Comparison of ENCODE assay signal across 2 cellular contexts in the genomic region with DNA sequence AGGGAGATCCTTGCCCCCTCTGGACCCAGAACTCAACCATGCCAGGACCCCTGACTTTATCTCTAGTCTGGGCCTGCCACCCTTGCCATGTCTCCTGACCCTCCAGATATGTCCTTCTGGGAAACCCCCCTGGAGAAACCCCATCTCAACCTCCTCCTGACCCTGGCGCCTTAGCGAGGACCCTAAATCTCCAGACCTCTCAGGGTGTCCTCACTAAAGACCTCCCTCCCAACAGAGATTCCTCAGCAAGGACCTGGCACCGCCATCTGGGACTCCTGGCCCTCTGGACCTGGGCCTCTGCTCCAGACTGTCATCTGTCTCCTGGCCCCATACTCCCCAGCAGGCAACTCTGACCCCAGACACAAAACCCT.
TF ChIP-seq lines count a peak whose summit lies in the region.

No MANE protein-coding gene starts in this region.

TF ChIP-seq in liver, 16 proteins besides CTCF, POLR2A, EP300 and RAD21:
- no peak for TF ChIP-seq HNF4G (IDR thresholded peaks at IDR 0.05)
- TF ChIP-seq, protein P1, sequence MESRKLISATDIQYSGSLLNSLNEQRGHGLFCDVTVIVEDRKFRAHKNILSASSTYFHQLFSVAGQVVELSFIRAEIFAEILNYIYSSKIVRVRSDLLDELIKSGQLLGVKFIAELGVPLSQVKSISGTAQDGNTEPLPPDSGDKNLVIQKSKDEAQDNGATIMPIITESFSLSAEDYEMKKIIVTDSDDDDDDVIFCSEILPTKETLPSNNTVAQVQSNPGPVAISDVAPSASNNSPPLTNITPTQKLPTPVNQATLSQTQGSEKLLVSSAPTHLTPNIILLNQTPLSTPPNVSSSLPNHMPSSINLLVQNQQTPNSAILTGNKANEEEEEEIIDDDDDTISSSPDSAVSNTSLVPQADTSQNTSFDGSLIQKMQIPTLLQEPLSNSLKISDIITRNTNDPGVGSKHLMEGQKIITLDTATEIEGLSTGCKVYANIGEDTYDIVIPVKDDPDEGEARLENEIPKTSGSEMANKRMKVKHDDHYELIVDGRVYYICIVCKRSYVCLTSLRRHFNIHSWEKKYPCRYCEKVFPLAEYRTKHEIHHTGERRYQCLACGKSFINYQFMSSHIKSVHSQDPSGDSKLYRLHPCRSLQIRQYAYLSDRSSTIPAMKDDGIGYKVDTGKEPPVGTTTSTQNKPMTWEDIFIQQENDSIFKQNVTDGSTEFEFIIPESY (IDR thresholded peaks at IDR 0.05): no peak
- TF ChIP-seq, protein P2, sequence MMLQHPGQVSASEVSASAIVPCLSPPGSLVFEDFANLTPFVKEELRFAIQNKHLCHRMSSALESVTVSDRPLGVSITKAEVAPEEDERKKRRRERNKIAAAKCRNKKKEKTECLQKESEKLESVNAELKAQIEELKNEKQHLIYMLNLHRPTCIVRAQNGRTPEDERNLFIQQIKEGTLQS (IDR thresholded peaks at IDR 0.05): no peak
- TF ChIP-seq RXRA (IDR thresholded peaks at IDR 0.05): no peak
- TF ChIP-seq SP1 (IDR thresholded peaks at IDR 0.05): no peak
- TF ChIP-seq EGR1 (IDR thresholded peaks at IDR 0.05; ENCODE audit: low read depth in 2 of 2): no peak
- TF ChIP-seq NR2F2 (IDR thresholded peaks at IDR 0.05): no peak
- TF ChIP-seq, protein P3, sequence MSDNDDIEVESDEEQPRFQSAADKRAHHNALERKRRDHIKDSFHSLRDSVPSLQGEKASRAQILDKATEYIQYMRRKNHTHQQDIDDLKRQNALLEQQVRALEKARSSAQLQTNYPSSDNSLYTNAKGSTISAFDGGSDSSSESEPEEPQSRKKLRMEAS (IDR thresholded peaks at IDR 0.05): no peak
- no peak for TF ChIP-seq JUND (IDR thresholded peaks at IDR 0.05)
- TF ChIP-seq, protein P4, sequence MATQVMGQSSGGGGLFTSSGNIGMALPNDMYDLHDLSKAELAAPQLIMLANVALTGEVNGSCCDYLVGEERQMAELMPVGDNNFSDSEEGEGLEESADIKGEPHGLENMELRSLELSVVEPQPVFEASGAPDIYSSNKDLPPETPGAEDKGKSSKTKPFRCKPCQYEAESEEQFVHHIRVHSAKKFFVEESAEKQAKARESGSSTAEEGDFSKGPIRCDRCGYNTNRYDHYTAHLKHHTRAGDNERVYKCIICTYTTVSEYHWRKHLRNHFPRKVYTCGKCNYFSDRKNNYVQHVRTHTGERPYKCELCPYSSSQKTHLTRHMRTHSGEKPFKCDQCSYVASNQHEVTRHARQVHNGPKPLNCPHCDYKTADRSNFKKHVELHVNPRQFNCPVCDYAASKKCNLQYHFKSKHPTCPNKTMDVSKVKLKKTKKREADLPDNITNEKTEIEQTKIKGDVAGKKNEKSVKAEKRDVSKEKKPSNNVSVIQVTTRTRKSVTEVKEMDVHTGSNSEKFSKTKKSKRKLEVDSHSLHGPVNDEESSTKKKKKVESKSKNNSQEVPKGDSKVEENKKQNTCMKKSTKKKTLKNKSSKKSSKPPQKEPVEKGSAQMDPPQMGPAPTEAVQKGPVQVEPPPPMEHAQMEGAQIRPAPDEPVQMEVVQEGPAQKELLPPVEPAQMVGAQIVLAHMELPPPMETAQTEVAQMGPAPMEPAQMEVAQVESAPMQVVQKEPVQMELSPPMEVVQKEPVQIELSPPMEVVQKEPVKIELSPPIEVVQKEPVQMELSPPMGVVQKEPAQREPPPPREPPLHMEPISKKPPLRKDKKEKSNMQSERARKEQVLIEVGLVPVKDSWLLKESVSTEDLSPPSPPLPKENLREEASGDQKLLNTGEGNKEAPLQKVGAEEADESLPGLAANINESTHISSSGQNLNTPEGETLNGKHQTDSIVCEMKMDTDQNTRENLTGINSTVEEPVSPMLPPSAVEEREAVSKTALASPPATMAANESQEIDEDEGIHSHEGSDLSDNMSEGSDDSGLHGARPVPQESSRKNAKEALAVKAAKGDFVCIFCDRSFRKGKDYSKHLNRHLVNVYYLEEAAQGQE (IDR thresholded peaks at IDR 0.05): no peak
- no peak for TF ChIP-seq HNF4A (conservative IDR thresholded peaks at IDR 0.05)

TF ChIP-seq in HepG2, 621 proteins besides CTCF, POLR2A, EP300 and RAD21:
- no peak for TF ChIP-seq RARA (CRISPR knock-in tag; IDR thresholded peaks at IDR 0.05)
- no peak for TF ChIP-seq KDM5A (IDR thresholded peaks at IDR 0.05; ENCODE audit: borderline replicate concordance, low read length)
- TF ChIP-seq, protein P5, sequence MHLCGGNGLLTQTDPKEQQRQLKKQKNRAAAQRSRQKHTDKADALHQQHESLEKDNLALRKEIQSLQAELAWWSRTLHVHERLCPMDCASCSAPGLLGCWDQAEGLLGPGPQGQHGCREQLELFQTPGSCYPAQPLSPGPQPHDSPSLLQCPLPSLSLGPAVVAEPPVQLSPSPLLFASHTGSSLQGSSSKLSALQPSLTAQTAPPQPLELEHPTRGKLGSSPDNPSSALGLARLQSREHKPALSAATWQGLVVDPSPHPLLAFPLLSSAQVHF (CRISPR knock-in tag; IDR thresholded peaks at IDR 0.05): no peak
- no peak for TF ChIP-seq HNRNPLL (IDR thresholded peaks at IDR 0.05; ENCODE audit: low read depth, low read length, poor library complexity, severe bottlenecking)
- TF ChIP-seq ZMYM2 (CRISPR knock-in tag; IDR thresholded peaks at IDR 0.05): no peak
- no peak for TF ChIP-seq EZH2 (conservative IDR thresholded peaks at IDR 0.05; ENCODE audit: low read depth, low read length)
- no peak for TF ChIP-seq MTA3 (CRISPR knock-in tag; IDR thresholded peaks at IDR 0.05)
TF ChIP-seq in HepG2: peak in this region for 0.
